8 cellular contexts compared by ENCODE assay signal in genomic region chr2:113604085-113604477, GRCh38. TPM values are rescaled to one million over a fixed set of nuclear protein-coding genes. Genes with fewer than 3 reads are reported as not detected.
DNase-seq lines count a peak whose midpoint lies in the region; ATAC-seq, FAIRE-seq and TF ChIP-seq lines count a peak whose summit lies in the region.
"Not testable (repeated sequence)": the region's sequence is repeated elsewhere in the genome, so short reads cannot be mapped to it uniquely, and the experiment has no call there.

No MANE protein-coding gene starts in this region.

- not testable (repeated sequence) for H3K36me3 ChIP-seq in OCI-LY7 (ENCODE audit: insufficient read depth, low read length); pancreas

- intact Hi-C loops in CD14-positive monocyte (cut with micrococcal nuclease); pancreas (cut with DNase I): not testable (repeated sequence)
- intact Hi-C loops in OCI-LY7 (cut with micrococcal nuclease; ENCODE audit: unreplicated experiment), result loop anchor here (10.0 kb wide), 1 partner anchor 151 kb away; the partner anchor contains the start of gene SLC35F5

- POLR2A ChIA-PET in OCI-LY7 (lab: Charles Lee), result not testable (repeated sequence)

- not testable (repeated sequence) for H3K27me3 ChIP-seq in pancreas

- BruUV-seq in OCI-LY7 (replicated peaks; lab: Mats Ljungman, UMichigan), result not testable (repeated sequence)

- H3K4me3 Mint-ChIP-seq in CD14-positive monocyte, result peak overlapping the region; percentile 88 to 91

- DNase-seq in CD14-positive monocyte (ENCODE audit: low spot score) (peak; percentile 95), H54 (ENCODE audit: insufficient read length, low spot score) (peak; percentile 11), OCI-LY7 (ENCODE audit: low spot score) (peak; percentile 92), coronary artery (ENCODE audit: low spot score) (peak; percentile 94), pancreas (peak; percentile 93 to 98 (median 95))
- peak; percentile 91 for DNase-seq in activated CD8-positive, alpha-beta memory T cell treated with anti-CD3 and anti-CD28 coated beads, Interleukin-2, amount 50 U/mL, for 4 hours
- DNase-seq in stimulated activated CD8-positive, alpha-beta memory T cell treated with anti-CD3 and anti-CD28 coated beads, Interleukin-4, amount 100 ng/mL, for 48 hours, result peak; percentile 92

- not testable (repeated sequence) for TF ChIP-seq POLR2A in H54 (IDR thresholded peaks at IDR 0.05; ENCODE audit: low read depth, low read length)

- not testable (repeated sequence) for H3K79me2 ChIP-seq in OCI-LY7 (ENCODE audit: insufficient read depth, low read depth, low read length)

- H3K27ac Mint-ChIP-seq in CD14-positive monocyte, result peak overlapping the region; percentile 87 to 96 (median 94)

- not testable (repeated sequence) for FAIRE-seq in H54 (lab: Jason Lieb, UNC); pancreas (lab: Jason Lieb, UNC)

- not testable (repeated sequence) for H3K36me3 Mint-ChIP-seq in CD14-positive monocyte

- H3K4me2 ChIP-seq in OCI-LY7 (ENCODE audit: low read length), result peak overlapping the region; percentile 64; the same call in 1 of the 2 replicates

- TF ChIP-seq CTCF in CD14-positive monocyte (IDR thresholded peaks at IDR 0.05), result peak; percentile 100
- peak; percentile 91 for TF ChIP-seq CTCF in OCI-LY7 (conservative IDR thresholded peaks at IDR 0.05; ENCODE audit: low read length)
- peak; percentile 100 for TF ChIP-seq CTCF in coronary artery (IDR thresholded peaks at IDR 0.05)
- peak; percentile 100 for TF ChIP-seq CTCF in pancreas (IDR thresholded peaks at IDR 0.05)

- CTCF ChIA-PET in OCI-LY7 (lab: Charles Lee; ENCODE audit: unreplicated experiment), result not testable (repeated sequence)

- H3K9me2 ChIP-seq in OCI-LY7 (ENCODE audit: insufficient read depth, low read length), result not testable (repeated sequence)

- H3K27ac ChIP-seq in OCI-LY7 (ENCODE audit: low read depth, low read length, poor library complexity, severe bottlenecking) (peak overlapping the region; percentile 78), coronary artery (peak overlapping the region; percentile 72 to 91), pancreas (peak overlapping the region; percentile 59 to 88 (median 78))

- not testable (repeated sequence) for H3K4me1 ChIP-seq in OCI-LY7 (ENCODE audit: insufficient read depth, low read length, poor library complexity, severe bottlenecking); pancreas

- H3K27me3 Mint-ChIP-seq in CD14-positive monocyte (ENCODE audit: low read depth in 3 of 3), result not testable (repeated sequence)

- peak in 3 of 4 donors; percentile 40 to 78 (median 73) for ATAC-seq in pancreas

- H3K9me3 ChIP-seq in OCI-LY7 (ENCODE audit: low read length); pancreas: not testable (repeated sequence)

- H4K20me1 ChIP-seq in OCI-LY7 (ENCODE audit: insufficient read depth, low read length), result not testable (repeated sequence)

- not testable (repeated sequence) for H2AFZ ChIP-seq in OCI-LY7 (ENCODE audit: low read length)

- not testable (repeated sequence) for H3K9me3 Mint-ChIP-seq in CD14-positive monocyte

- H3K4me1 Mint-ChIP-seq in CD14-positive monocyte, result not testable (repeated sequence)

- peak overlapping the region; percentile 72 for H3K4me3 ChIP-seq in OCI-LY7 (ENCODE audit: low read depth, low read length, poor library complexity, severe bottlenecking)
- H3K4me3 ChIP-seq in coronary artery, result peak overlapping the region; percentile 73
- peak overlapping the region; percentile 14 for H3K4me3 ChIP-seq in iPS-11a (ENCODE audit: low read depth, low read length)
- peak overlapping the region; percentile 22 to 49 (median 43) for H3K4me3 ChIP-seq in pancreas

- 0 to 1% methylated on average over 20 of the region's 20 CpGs for WGBS in pancreas, 2 donors

RNA-seq across cellular contexts. Expression of gene RABL2A, which starts 23.0 kb away (rescaled TPM):
- polyA plus RNA-seq in CD14-positive monocyte, result 1 to 10 TPM; 4.3 to 5.1 TPM
- 14.0 and 25.8 TPM in 2 replicates for total RNA-seq in OCI-LY7 (2014; rRNA removed; shearing (Covaris generic))
- total RNA-seq in OCI-LY7 (2022), result 25.2 and 26.3 TPM in 2 replicates
- 10 to 100 TPM in 1 of 6 donors, 1 to 10 TPM in 5; 5.2 to 12.5 (median 7.1) TPM for total RNA-seq in pancreas
- polyA plus RNA-seq in pancreas, result 10 to 100 TPM; 15.6 to 17.7 TPM

Comparison
In these comparisons a context has a peak if more than half of its experiments do, and no peak if none do; other contexts are left out.
1. Peak in every context shown above with its lines: DNase-seq, ATAC-seq, H3K4me3 ChIP-seq and H3K27ac ChIP-seq.
2. DNase-seq: peak in every context shown above with its lines; median percentile 95 in CD14-positive monocyte; 95 in pancreas; 94 in coronary artery; 92 in OCI-LY7; 92 in stimulated activated CD8-positive, alpha-beta memory T cell treated with anti-CD3 and anti-CD28 coated beads, Interleukin-4, amount 100 ng/mL, for 48 hours; 91 in activated CD8-positive, alpha-beta memory T cell treated with anti-CD3 and anti-CD28 coated beads, Interleukin-2, amount 50 U/mL, for 4 hours; 11 in H54.
3. H3K4me3 ChIP-seq: peak in every context shown above with its lines; median percentile 73 in coronary artery; 72 in OCI-LY7; 43 in pancreas; 14 in iPS-11a.